In the genomic region with DNA sequence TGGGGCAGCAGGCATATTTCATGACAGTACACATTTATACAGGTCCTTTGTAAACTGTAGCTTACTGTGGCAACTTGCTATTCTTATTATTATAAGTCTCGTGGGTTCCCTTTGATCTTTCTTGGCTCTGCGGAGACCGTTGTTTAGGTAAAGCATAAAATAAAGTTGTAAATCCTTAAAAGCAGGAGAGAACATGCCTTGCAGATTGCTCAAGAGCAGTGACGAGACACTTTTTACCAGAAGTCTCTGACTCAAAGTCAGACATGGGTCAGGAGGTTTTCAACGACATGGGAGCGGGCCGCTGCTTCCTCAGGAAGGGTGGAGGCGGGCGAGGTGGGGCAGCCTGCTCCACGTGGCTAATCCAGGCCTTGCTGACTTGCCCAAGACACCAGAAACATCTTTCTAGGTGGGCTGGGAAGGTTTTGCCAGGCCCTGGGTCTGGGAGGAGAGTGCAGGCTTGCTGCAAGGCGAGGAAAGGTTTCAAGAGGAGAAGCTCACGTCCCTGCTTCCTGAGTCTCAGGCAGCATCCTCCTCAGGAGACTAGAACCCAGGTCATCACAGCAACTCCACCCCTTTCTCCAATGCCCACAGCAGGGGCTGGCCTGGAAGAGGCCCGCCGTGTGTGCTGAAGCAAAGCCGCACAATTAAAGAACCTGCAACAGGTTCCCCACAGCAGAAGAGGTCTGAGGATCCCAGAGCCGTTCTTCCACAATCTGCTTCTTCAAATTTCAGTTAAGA, we compare ENCODE assay signal across 9 cellular contexts. TPM values are rescaled to one million over a fixed set of nuclear protein-coding genes. Genes with fewer than 3 reads are reported as not detected.
DNase-seq lines count a peak whose midpoint lies in the region; ATAC-seq and TF ChIP-seq lines count a peak whose summit lies in the region.
"Had no signal": no experiment of that assay in that cellular context is flagged by ENCODE, and none has a peak within 500 bp of the region (broad histone marks: within the 10 kb centered on the region; RNA-seq: fewer than 3 reads in every experiment).

No MANE protein-coding gene starts in this region.

- H3K36me3 ChIP-seq in PC-9 (ENCODE audit: low read depth): peaks cover 17% of the 10 kb centered on the region
- H3K36me3 ChIP-seq: uterus had no signal

- no peak overlapping the region for H2AFZ ChIP-seq in PC-9

- ATAC-seq in GM18517 (IDR thresholded peaks at IDR 0.05; ENCODE audit: unreplicated experiment) (no peak), GM19455 (IDR thresholded peaks at IDR 0.05; ENCODE audit: unreplicated experiment) (no peak)

- no peak overlapping the region for H3K4me3 ChIP-seq in PC-9
- H3K4me3 ChIP-seq: uterus had no signal

- H3K27me3 ChIP-seq in PC-9 (ENCODE audit: insufficient read depth, low read depth): no peaks in the 10 kb centered on the region
- H3K27me3 ChIP-seq: uterus had no signal

- H4K20me1 ChIP-seq in PC-9 (ENCODE audit: insufficient read depth): no peaks in the 10 kb centered on the region

- CTCF ChIA-PET in Calu3 (lab: Charles Lee): no interaction called here
- CTCF ChIA-PET in PC-9 (lab: Charles Lee): no interaction called here

- H3F3A ChIP-seq in PC-9 (ENCODE audit: insufficient read depth, low read depth): peaks cover 75% of the 10 kb centered on the region

- peaks cover 70% of the 10 kb centered on the region for H3K79me2 ChIP-seq in PC-9 (ENCODE audit: low read depth)

- no peak for TF ChIP-seq POLR2A in erythroblast (IDR thresholded peaks at IDR 0.05; ENCODE audit: low read length)

- H3K9me3 Mint-ChIP-seq in Calu3 (ENCODE audit: low read depth, unreplicated experiment) (no peaks in the 10 kb centered on the region), osteocyte (ENCODE audit: unreplicated experiment) (no peaks in the 10 kb centered on the region)

- H3K27me3 Mint-ChIP-seq in Calu3 (ENCODE audit: unreplicated experiment) (no peaks in the 10 kb centered on the region), osteocyte (ENCODE audit: unreplicated experiment) (no peaks in the 10 kb centered on the region)

- TF ChIP-seq CTCF in Calu3 (IDR thresholded peaks at IDR 0.05; ENCODE audit: unreplicated experiment) (no peak), PC-9 (conservative IDR thresholded peaks at IDR 0.05) (no peak), osteocyte (IDR thresholded peaks at IDR 0.05) (no peak)

- no peaks in the 10 kb centered on the region for H3K9me3 ChIP-seq in PC-9 (ENCODE audit: insufficient read depth, low read depth)
- H3K9me3 ChIP-seq: uterus had no signal

- peak overlapping the region; percentile 90 for H3K27ac ChIP-seq in PC-9

- peaks cover 7% of the 10 kb centered on the region for H3K36me3 Mint-ChIP-seq in Calu3 (ENCODE audit: insufficient read depth, unreplicated experiment)
- peaks cover 8% of the 10 kb centered on the region for H3K36me3 Mint-ChIP-seq in osteocyte (ENCODE audit: unreplicated experiment)

- peak overlapping the region; percentile 61 for H3K4me2 ChIP-seq in PC-9

- no peaks in the 10 kb centered on the region for H3K9me2 ChIP-seq in PC-9 (ENCODE audit: insufficient read depth)

- POLR2A ChIA-PET in PC-9 (lab: Charles Lee; ENCODE audit: unreplicated experiment): no interaction called here

- no peak overlapping the region for H3K4me3 Mint-ChIP-seq in Calu3 (ENCODE audit: low read depth, unreplicated experiment)
- no peak overlapping the region for H3K4me3 Mint-ChIP-seq in osteocyte (ENCODE audit: unreplicated experiment)

- BruUV-seq in Calu3 (replicated peaks; lab: Mats Ljungman, UMichigan): no TSS peak
- BruUV-seq in PC-9 (replicated peaks; lab: Mats Ljungman, UMichigan): no TSS peak

- H3K4me1 Mint-ChIP-seq in Calu3 (ENCODE audit: low read depth, unreplicated experiment) (peaks cover 51% of the 10 kb centered on the region), osteocyte (ENCODE audit: unreplicated experiment) (peaks cover 74% of the 10 kb centered on the region)

- DNase-seq in Calu3: peak; percentile 21
- DNase-seq in PC-9: peak; percentile 75 to 78
- peak; percentile 37 to 70 for DNase-seq in erythroblast (lab: John Stamatoyannopoulos, UW)
- DNase-seq in osteocyte (ENCODE audit: extremely low spot score, unreplicated experiment): no peak
- no peak for DNase-seq in COLO829 (ENCODE audit: low spot score)
- no peak for DNase-seq in hippocampal formation (lab: John Stamatoyannopoulos, UW)

- H3K27ac Mint-ChIP-seq in Calu3 (ENCODE audit: unreplicated experiment): no peak overlapping the region
- H3K27ac Mint-ChIP-seq in osteocyte (ENCODE audit: unreplicated experiment): peak overlapping the region; percentile 83

- intact Hi-C loops in Calu3 (cut with micrococcal nuclease; ENCODE audit: unreplicated experiment) (no loop called here), PC-9 (cut with micrococcal nuclease; ENCODE audit: unreplicated experiment) (no loop called here)

- H3K4me1 ChIP-seq in PC-9 (replicated peaks; ENCODE audit: insufficient read depth): peaks cover 97% of the 10 kb centered on the region
- H3K4me1 ChIP-seq: uterus had no signal

RNA-seq across cellular contexts. Expression of gene TBC1D2, which starts 6.5 kb away (rescaled TPM):
- total RNA-seq in Calu3 (2022) (8.3 TPM in 2 replicates), PC-9 (2021) (42.9 and 44.7 TPM in 2 replicates), osteocyte (23.7 and 25.6 TPM in 2 replicates)

RNA-seq across cellular contexts. Expression of gene CORO2A, which starts 56.5 kb away (rescaled TPM):
- 24.3 and 30.6 TPM in 2 replicates for total RNA-seq in Calu3 (2022)
- total RNA-seq in PC-9 (2021): 19.5 and 19.8 TPM in 2 replicates
- total RNA-seq in osteocyte: 1.6 and 1.8 TPM in 2 replicates

Comparison
In these comparisons a context has a peak if more than half of its experiments do, and no peak if none do; other contexts are left out.
1. DNase-seq: peak in Calu3 (single experiment), PC-9 (2 of 2) and erythroblast (2 of 2); none in osteocyte (single experiment), COLO829 (single experiment) and hippocampal formation (0 of 2).